Comparison of ENCODE assay signal across 13 cellular contexts in the genomic region with DNA sequence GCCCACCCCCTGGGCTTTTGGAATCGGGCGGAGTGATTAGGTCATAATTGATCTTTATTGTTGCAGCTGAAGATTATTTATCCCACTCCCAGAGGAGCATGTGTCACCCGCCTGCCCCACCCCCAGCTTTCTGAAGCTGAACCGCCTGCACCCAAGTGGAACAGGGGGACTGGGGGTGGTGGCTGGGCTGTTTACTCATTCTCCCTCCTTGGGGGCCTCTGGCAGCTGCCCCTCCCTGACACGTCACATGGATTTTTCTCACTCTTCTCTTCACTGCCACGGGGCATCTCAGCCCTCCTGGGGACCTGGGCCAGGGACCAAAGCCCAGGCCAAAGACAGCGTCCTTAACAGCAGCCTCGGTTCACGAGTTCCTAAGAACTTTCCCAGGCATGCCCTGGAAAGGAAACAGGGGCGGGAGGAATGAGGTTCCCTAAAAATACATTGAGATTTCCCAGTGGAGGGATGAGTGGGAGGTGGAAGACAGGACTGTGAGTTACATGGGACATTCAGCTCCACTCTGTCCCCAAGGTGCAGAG. TPM values are rescaled to one million over a fixed set of nuclear protein-coding genes. Genes with fewer than 3 reads are reported as not detected.
A peak's percentile ranks its signal among the peaks of the same experiment; 100 is the strongest.
DNase-seq lines count a peak whose midpoint lies in the region; ATAC-seq and TF ChIP-seq lines count a peak whose summit lies in the region.
"Had no signal": no experiment of that assay in that cellular context is flagged by ENCODE, and none has a peak within 500 bp of the region (broad histone marks: within the 10 kb centered on the region; RNA-seq: fewer than 3 reads in every experiment).

No MANE protein-coding gene starts in this region.

- H3K27me3 Mint-ChIP-seq in neural progenitor cell (ENCODE audit: insufficient read depth, low read depth): peaks cover 10% of the 10 kb centered on the region

- no peak for TF ChIP-seq CTCF in fibroblast of villous mesenchyme (IDR thresholded peaks at IDR 0.05; ENCODE audit: insufficient read depth, low read depth, low read length)
- no peak for TF ChIP-seq CTCF in neural progenitor cell (IDR thresholded peaks at IDR 0.05)
- TF ChIP-seq CTCF in upper lobe of right lung (IDR thresholded peaks at IDR 0.05): no peak

- H3K27ac ChIP-seq in neural progenitor cell (no peak overlapping the region), upper lobe of right lung (peak overlapping the region; percentile 20)
- H3K27ac ChIP-seq: A549 had no signal

- DNase-seq in NCI-H748 (lab: John Stamatoyannopoulos, UW; ENCODE audit: unreplicated experiment) (peak; percentile 72), NCI-H748 treated with DMSO at 0.1 percent for 48 hours (lab: John Stamatoyannopoulos, UW) (no peak), fibroblast of villous mesenchyme (ENCODE audit: low read depth) (peak; percentile 14), neural progenitor cell (ENCODE audit: low spot score) (no peak), upper lobe of right lung (peak; percentile 48), cortex of kidney (lab: John Stamatoyannopoulos, UW) (no peak), occipital lobe (lab: John Stamatoyannopoulos, UW) (no peak)
- DNase-seq in activated CD4-positive, alpha-beta T cell treated with anti-CD3 and anti-CD28 coated beads for 4 hours: no peak
- DNase-seq: activated T-cell treated with anti-CD3 and anti-CD28 coated beads, Interleukin-2, amount 50 U/mL, for 4 hours; DND-41 had no signal

- H3K9me3 Mint-ChIP-seq in neural progenitor cell: peaks cover 3% of the 10 kb centered on the region
- H3K9me3 Mint-ChIP-seq: activated T-cell treated with anti-CD3 and anti-CD28 coated beads, Interleukin-2, amount 50 U/mL, for 4 hours had no signal

- H3K27me3 ChIP-seq in neural progenitor cell: no peaks in the 10 kb centered on the region
- H3K27me3 ChIP-seq in upper lobe of right lung: no peaks in the 10 kb centered on the region

- H3K36me3 Mint-ChIP-seq in neural progenitor cell: no peaks in the 10 kb centered on the region

- no peak overlapping the region for H3K4me3 Mint-ChIP-seq in neural progenitor cell
- H3K4me3 Mint-ChIP-seq: activated T-cell treated with anti-CD3 and anti-CD28 coated beads, Interleukin-2, amount 50 U/mL, for 4 hours had no signal

- H3K4me3 ChIP-seq in fibroblast of villous mesenchyme (ENCODE audit: low read depth, low read length) (no peak overlapping the region), neural progenitor cell (no peak overlapping the region), upper lobe of right lung (no peak overlapping the region)
- H3K4me3 ChIP-seq: A549 had no signal

- no peak for ATAC-seq in upper lobe of right lung
- ATAC-seq: A549; activated T-cell treated with anti-CD3 and anti-CD28 coated beads, Interleukin-2, amount 50 U/mL, for 4 hours; esophagus mucosa; Panc1 had no signal

- no peak overlapping the region for H2AFZ ChIP-seq in neural progenitor cell (replicated peaks)

- peaks cover 9% of the 10 kb centered on the region for H3K4me1 ChIP-seq in neural progenitor cell
- no peaks in the 10 kb centered on the region for H3K4me1 ChIP-seq in upper lobe of right lung
- H3K4me1 ChIP-seq: A549 had no signal

- H3K9me3 ChIP-seq in neural progenitor cell (ENCODE audit: low read depth) (no peaks in the 10 kb centered on the region), upper lobe of right lung (no peaks in the 10 kb centered on the region)
- H3K9me3 ChIP-seq: A549 had no signal

- no peaks in the 10 kb centered on the region for H3K36me3 ChIP-seq in neural progenitor cell
- no peaks in the 10 kb centered on the region for H3K36me3 ChIP-seq in upper lobe of right lung

- no peaks in the 10 kb centered on the region for H3K79me2 ChIP-seq in neural progenitor cell (ENCODE audit: low read depth)

- H3K27ac Mint-ChIP-seq in neural progenitor cell: peak overlapping the region; percentile 67

- no peak overlapping the region for H3K9ac ChIP-seq in neural progenitor cell

- peaks cover 21% of the 10 kb centered on the region for H3K4me1 Mint-ChIP-seq in neural progenitor cell

- H4K20me1 ChIP-seq in neural progenitor cell (ENCODE audit: low read depth): no peaks in the 10 kb centered on the region

- H3K4me2 ChIP-seq in neural progenitor cell: no peak overlapping the region
- H3K4me2 ChIP-seq: A549 had no signal

- H3F3A ChIP-seq in neural progenitor cell (ENCODE audit: low read depth): no peaks in the 10 kb centered on the region

- intact Hi-C loops in upper lobe of right lung (cut with DNase I): no loop called here

RNA-seq across cellular contexts. Expression of gene SOX13, which starts 31.6 kb away (rescaled TPM):
- total RNA-seq in fibroblast of villous mesenchyme (11.6 and 14.7 TPM in 2 replicates), neural progenitor cell (ENCODE audit: low replicate concordance) (27.8 and 28.6 TPM in 2 replicates), upper lobe of right lung (76.3 TPM), occipital lobe (0.78 TPM)

Comparison
In these comparisons a context has a peak if more than half of its experiments do, and no peak if none do; other contexts are left out.
1. DNase-seq: peak in NCI-H748 (single experiment), fibroblast of villous mesenchyme (single experiment) and upper lobe of right lung (single experiment); none in NCI-H748 treated with DMSO at 0.1 percent for 48 hours (single experiment), neural progenitor cell (single experiment), activated CD4-positive, alpha-beta T cell treated with anti-CD3 and anti-CD28 coated beads for 4 hours (0 of 2), cortex of kidney (single experiment) and occipital lobe (single experiment).